In genomic region chr4:152981278-152981677, GRCh38 we compare ENCODE assay signal across 22 cellular contexts. TPM values are rescaled to one million over a fixed set of nuclear protein-coding genes. Genes with fewer than 3 reads are reported as not detected.
DNase-seq lines count a peak whose midpoint lies in the region; ATAC-seq and TF ChIP-seq lines count a peak whose summit lies in the region.
"Had no signal": no experiment of that assay in that cellular context is flagged by ENCODE, and none has a peak within 500 bp of the region (broad histone marks: within the 10 kb centered on the region; RNA-seq: fewer than 3 reads in every experiment).

No MANE protein-coding gene starts in this region.

- no peak overlapping the region for H2BK5ac ChIP-seq in IMR-90 (ENCODE audit: low read depth, low read length, poor library complexity, severe bottlenecking)

- no peak overlapping the region for H3K23ac ChIP-seq in IMR-90 (ENCODE audit: low read depth, low read length)

- peak; percentile 6 for DNase-seq in AG10803 (ENCODE audit: low read depth)
- peak; percentile 15 for DNase-seq in IMR-90
- peak; percentile 29 for DNase-seq in astrocyte of the cerebellum (ENCODE audit: low read depth)
- peak; percentile 98 for DNase-seq in kidney glomerular epithelial cell (lab: John Stamatoyannopoulos, UW)
- DNase-seq in RKO (ENCODE audit: low spot score), result no peak
- DNase-seq in SIG-M5 treated with dmso at 0.1 percent for 504 hours (lab: John Stamatoyannopoulos, UW; ENCODE audit: unreplicated experiment), result no peak
- DNase-seq in SHP77 (lab: John Stamatoyannopoulos, UW), result no peak
- no peak for DNase-seq in GM20000 (ENCODE audit: low spot score)
- DNase-seq: activated CD4-positive, alpha-beta T cell treated with anti-CD3 and anti-CD28 coated beads, Interleukin-2, amount 50 U/mL, for 48 hours; activated gamma-delta T cell; CD8-positive, alpha-beta memory T cell; DMS79 treated with DMSO at 0.1 percent for 48 hours; esophagus squamous epithelium; MV-4-11; NCI-H2029; NCI-H446; occipital lobe; Right ventricle myocardium superior; stimulated activated CD4-positive, alpha-beta T cell treated with anti-CD3 and anti-CD28 coated beads, Interleukin-15, amount 100 ng/mL, for 24 hours had no signal

- no peak overlapping the region for H3K4ac ChIP-seq in IMR-90 (ENCODE audit: low read depth, low read length)

- no peaks in the 10 kb centered on the region for H3K4me1 ChIP-seq in IMR-90 (ENCODE audit: control insufficient read depth, insufficient read depth, low read length)
- H3K4me1 ChIP-seq: HAP-1, right atrium auricular region had no signal

- TF ChIP-seq POLR2A in IMR-90 (IDR thresholded peaks at IDR 0.05; ENCODE audit: low read depth, low read length), result no peak

- no peak for ATAC-seq in IMR-90 (ENCODE audit: low read depth)

- H2AK9ac ChIP-seq in IMR-90 (replicated peaks; ENCODE audit: low read depth, low read length, poor library complexity), result no peak overlapping the region

- peaks cover 9% of the 10 kb centered on the region for H3K27me3 ChIP-seq in IMR-90 (ENCODE audit: control insufficient read depth, insufficient read depth, low read length)
- H3K27me3 ChIP-seq: esophagus squamous epithelium, right atrium auricular region had no signal

- H2BK15ac ChIP-seq in IMR-90 (ENCODE audit: low read depth, low read length), result no peak overlapping the region

- H3K27ac ChIP-seq in IMR-90 (ENCODE audit: insufficient read depth, low read length), result no peak overlapping the region
- H3K27ac ChIP-seq: esophagus squamous epithelium, right atrium auricular region, VCaP had no signal

- POLR2A ChIA-PET in IMR-90 (lab: Charles Lee; ENCODE audit: unreplicated experiment), result no interaction called here

- H2BK20ac ChIP-seq in IMR-90 (ENCODE audit: low read depth, low read length), result no peak overlapping the region

- no peak overlapping the region for H2BK120ac ChIP-seq in IMR-90 (ENCODE audit: low read depth, low read length)

- no peak overlapping the region for H3K4me2 ChIP-seq in IMR-90 (ENCODE audit: low read depth, low read length)

- no peak overlapping the region for H2AFZ ChIP-seq in IMR-90 (replicated peaks; ENCODE audit: low read length, poor library complexity)

- no peaks in the 10 kb centered on the region for H4K20me1 ChIP-seq in IMR-90 (ENCODE audit: insufficient read depth, low read length)

- H4K8ac ChIP-seq in IMR-90 (ENCODE audit: low read depth in 2 of 2, low read length in 2 of 2), result no peak overlapping the region

- H3K18ac ChIP-seq in IMR-90 (ENCODE audit: low read depth, low read length), result no peak overlapping the region

- in situ Hi-C loops in IMR-90 (cut with MboI; ENCODE audit: low sequenced_read_pairs), result no loop called here
- in situ Hi-C loops in astrocyte of the cerebellum (cut with HindIII; ENCODE audit: low sequenced_read_pairs), result no loop called here

- H3K36me3 ChIP-seq in IMR-90 (ENCODE audit: control insufficient read depth, insufficient read depth, low read length), result no peaks in the 10 kb centered on the region
- H3K36me3 ChIP-seq: HAP-1, right atrium auricular region had no signal

- H3K9me3 ChIP-seq in IMR-90 (ENCODE audit: control insufficient read depth, insufficient read depth, low read length), result no peaks in the 10 kb centered on the region
- H3K9me3 ChIP-seq: esophagus squamous epithelium, HAP-1, right atrium auricular region had no signal

- no peak overlapping the region for H4K91ac ChIP-seq in IMR-90 (ENCODE audit: insufficient read depth, low read depth, low read length)

- WGBS in IMR-90 (ENCODE audit: extremely low coverage in 2 of 2, insufficient read length in 1 of 2), 2 experiments, result no CpG with 5 or more reads among the region's 5 CpGs

- dilution Hi-C loops in IMR-90 (cut with HindIII; ENCODE audit: low sequenced_read_pairs, unreplicated experiment), result no loop called here

- no peak overlapping the region for H3K9ac ChIP-seq in IMR-90 (ENCODE audit: low read depth, low read length)

- peaks cover 6% of the 10 kb centered on the region; the same call in 1 of the 2 replicates for H3K9me1 ChIP-seq in IMR-90 (ENCODE audit: insufficient read depth, low read length)

- intact Hi-C loops in IMR-90 (cut with micrococcal nuclease), result no loop called here

- no peak overlapping the region for H3K14ac ChIP-seq in IMR-90 (replicated peaks; ENCODE audit: low read depth, low read length)

- CTCF ChIA-PET in IMR-90 (lab: Yijun Ruan, JAX), result no interaction called here

- H3K56ac ChIP-seq in IMR-90 (ENCODE audit: extremely low read depth, insufficient read depth, low read length), result no peak overlapping the region

- TF ChIP-seq CTCF in AG10803 (conservative IDR thresholded peaks at IDR 0.05; ENCODE audit: low read length) (no peak), IMR-90 (conservative IDR thresholded peaks at IDR 0.05; ENCODE audit: low read depth, low read length) (no peak), astrocyte of the cerebellum (IDR thresholded peaks at IDR 0.05; ENCODE audit: low read depth, low read length, missing control alignments) (no peak), GM20000 (IDR thresholded peaks at IDR 0.05; ENCODE audit: extremely low read depth, missing control alignments) (no peak)

- H3K4me3 ChIP-seq in AG10803 (ENCODE audit: low read length), result no peak overlapping the region
- H3K4me3 ChIP-seq in IMR-90 (ENCODE audit: insufficient read depth, low read depth, low read length), result no peak overlapping the region
- H3K4me3 ChIP-seq in astrocyte of the cerebellum (ENCODE audit: low read depth, low read length), result no peak overlapping the region
- H3K4me3 ChIP-seq: esophagus squamous epithelium, HAP-1, right atrium auricular region had no signal

- no peaks in the 10 kb centered on the region for H3K79me1 ChIP-seq in IMR-90 (ENCODE audit: low read depth in 1 of 2, low read length in 2 of 2)

- no peak overlapping the region for H4K5ac ChIP-seq in IMR-90 (ENCODE audit: low read depth, low read length)

- no peak for TF ChIP-seq RAD21 in IMR-90 (IDR thresholded peaks at IDR 0.05; ENCODE audit: low read length)

- no peak overlapping the region for H2AK5ac ChIP-seq in IMR-90 (ENCODE audit: low read depth, low read length)

- no TSS peak for BruUV-seq in IMR-90 (replicated peaks; lab: Mats Ljungman, UMichigan)

TF ChIP-seq in IMR-90, 13 proteins besides CTCF, POLR2A, EP300 and RAD21:
- TF ChIP-seq MAZ (IDR thresholded peaks at IDR 0.05; ENCODE audit: borderline replicate concordance, low read depth, low read length) (no peak), ELK1 (IDR thresholded peaks at IDR 0.05; ENCODE audit: borderline replicate concordance, low read depth, low read length) (no peak), RFX5 (IDR thresholded peaks at IDR 0.05; ENCODE audit: low read depth, low read length) (no peak), FOS (IDR thresholded peaks at IDR 0.05; ENCODE audit: low read depth, low read length) (no peak), CHD1 (IDR thresholded peaks at IDR 0.05; ENCODE audit: low read depth, low read length) (no peak), MAFK (IDR thresholded peaks at IDR 0.05; ENCODE audit: low read depth, low read length) (no peak), MXI1 (IDR thresholded peaks at IDR 0.05; ENCODE audit: borderline replicate concordance, low read depth, low read length) (no peak)

RNA-seq across cellular contexts. Expression of gene FHDC1, which starts 45.2 kb away (rescaled TPM):
- total RNA-seq in IMR-90 (2012; rRNA removed), result under 0.01 TPM in 2 replicates
- 0.09 and 0.10 TPM in 2 replicates for polyA plus RNA-seq in IMR-90 (2012; rRNA removed)
- 0.03 and 0.05 TPM in 2 replicates for polyA plus RNA-seq in IMR-90 (2012; cell fraction: cytosol; rRNA removed)
- 0.21 and 0.32 TPM in 2 replicates for polyA plus RNA-seq in IMR-90 (2012; cell fraction: nucleus; rRNA removed; ENCODE audit: low replicate concordance)
- polyA plus RNA-seq: CD8-positive, alpha-beta memory T cell had no signal

Comparison
In these comparisons a context has a peak if more than half of its experiments do, and no peak if none do; other contexts are left out.
1. DNase-seq: peak in AG10803 (single experiment), IMR-90 (single experiment), astrocyte of the cerebellum (single experiment) and kidney glomerular epithelial cell (single experiment); none in RKO (single experiment), SIG-M5 treated with dmso at 0.1 percent for 504 hours (single experiment), SHP77 (0 of 2) and GM20000 (single experiment).